In the genomic region with DNA sequence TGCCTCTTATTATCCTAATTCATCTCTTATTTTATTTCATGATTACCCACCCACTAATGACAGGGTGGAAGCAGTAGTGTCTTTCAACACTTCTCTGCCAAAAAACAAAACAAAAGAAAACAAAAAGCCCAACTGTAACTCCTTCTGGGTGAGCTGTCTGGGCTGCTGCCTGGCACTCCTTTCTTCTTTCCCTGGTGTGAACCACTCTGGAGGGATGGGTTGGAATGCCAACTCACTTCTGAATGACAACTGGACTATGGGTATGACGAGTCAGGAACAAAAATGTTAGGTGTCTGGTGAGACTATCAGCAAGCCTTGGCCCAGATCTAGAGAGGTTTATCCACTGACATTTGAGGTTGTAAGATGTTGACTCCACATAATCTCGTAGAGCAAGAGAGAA, we compare ENCODE assay signal across 12 cellular contexts.
A peak's percentile ranks its signal among the peaks of the same experiment; 100 is the strongest.
DNase-seq lines count a peak whose midpoint lies in the region; ATAC-seq and TF ChIP-seq lines count a peak whose summit lies in the region.
"Had no signal": no experiment of that assay in that cellular context is flagged by ENCODE, and none has a peak within 500 bp of the region (broad histone marks: within the 10 kb centered on the region; RNA-seq: fewer than 3 reads in every experiment).

No MANE protein-coding gene starts in this region.

- H4K20me1 ChIP-seq in PC-3 (ENCODE audit: low read length) = no peaks in the 10 kb centered on the region

- TF ChIP-seq CTCF in PC-3 (conservative IDR thresholded peaks at IDR 0.05; ENCODE audit: low read depth, low read length) = no peak

- CTCF ChIA-PET in CD4-positive, alpha-beta memory T cell (lab: Charles Lee; ENCODE audit: partially characterized antibody) = interaction anchor here (1.4 kb wide), 1 partner anchor 36 kb away, joined by 5 read pairs; no protein-coding TSS in a partner anchor
- CTCF ChIA-PET in PC-3 (lab: Charles Lee) = no interaction called here

- H3K27ac Mint-ChIP-seq in CD4-positive, alpha-beta memory T cell = peak overlapping the region; percentile 41 to 86 (median 77)
- peak overlapping the region in 7 of 10 donors; percentile 29 to 74 (median 58) for H3K27ac Mint-ChIP-seq in naive thymus-derived CD8-positive, alpha-beta T cell

- H3F3A ChIP-seq in PC-3 (ENCODE audit: low read length, unreplicated experiment) = no peaks in the 10 kb centered on the region

- no peaks in the 10 kb centered on the region for H3K27me3 Mint-ChIP-seq in CD4-positive, alpha-beta memory T cell
- no peaks in the 10 kb centered on the region for H3K27me3 Mint-ChIP-seq in naive thymus-derived CD8-positive, alpha-beta T cell

- no peaks in the 10 kb centered on the region for H3K27me3 ChIP-seq in CD4-positive, alpha-beta memory T cell (ENCODE audit: insufficient read depth, low read length)
- no peaks in the 10 kb centered on the region for H3K27me3 ChIP-seq in PC-3 (ENCODE audit: low read length)
- H3K27me3 ChIP-seq: neutrophil had no signal

- BruUV-seq in PC-3 (replicated peaks; lab: Mats Ljungman, UMichigan) = no TSS peak

- H3K27ac ChIP-seq in CD4-positive, alpha-beta memory T cell (ENCODE audit: low read depth, low read length) = no peak overlapping the region
- H3K27ac ChIP-seq in PC-3 (ENCODE audit: low read length) = no peak overlapping the region

- POLR2A ChIA-PET in CD4-positive, alpha-beta memory T cell (lab: Charles Lee; ENCODE audit: partially characterized antibody) = interaction anchor here (1.2 kb wide), 1 partner anchor 18 kb away, joined by 3 read pairs; no protein-coding TSS in a partner anchor
- POLR2A ChIA-PET in PC-3 (lab: Charles Lee; ENCODE audit: unreplicated experiment) = no interaction called here
- POLR2A ChIA-PET in naive thymus-derived CD8-positive, alpha-beta T cell (lab: Charles Lee) = no interaction called here

- 0 out of 2 replicates have a peak, but pooled peaks have one; percentile 24 for ATAC-seq in PC-3
- peak; percentile 74 for ATAC-seq in esophagus mucosa
- ATAC-seq in naive thymus-derived CD8-positive, alpha-beta T cell = no peak
- no peak for ATAC-seq in GM21515 (IDR thresholded peaks at IDR 0.05; ENCODE audit: unreplicated experiment)
- no peak for ATAC-seq in GM21390 (IDR thresholded peaks at IDR 0.05; ENCODE audit: unreplicated experiment)
- ATAC-seq: K562 had no signal

- intact Hi-C loops in CD4-positive, alpha-beta memory T cell (cut with micrococcal nuclease) = no loop called here
- intact Hi-C loops in PC-3 (cut with micrococcal nuclease) = no loop called here

- no peak overlapping the region for H3K4me3 ChIP-seq in CD4-positive, alpha-beta memory T cell (ENCODE audit: low read length in 2 of 2)
- no peak overlapping the region for H3K4me3 ChIP-seq in PC-3 (ENCODE audit: low read length)
- H3K4me3 ChIP-seq: K562 had no signal

- no peak overlapping the region for H3K9ac ChIP-seq in PC-3 (ENCODE audit: low read length)

- H3K36me3 Mint-ChIP-seq in CD4-positive, alpha-beta memory T cell = peaks cover 58 to 66% of the 10 kb centered on the region in 2 donors
- peaks cover 4 to 83% (median 19%) of the 10 kb centered on the region in 3 donors for H3K36me3 Mint-ChIP-seq in naive thymus-derived CD8-positive, alpha-beta T cell

- no peaks in the 10 kb centered on the region for H3K9me3 Mint-ChIP-seq in CD4-positive, alpha-beta memory T cell
- no peaks in the 10 kb centered on the region for H3K9me3 Mint-ChIP-seq in naive thymus-derived CD8-positive, alpha-beta T cell

- no peak overlapping the region for H3K4me2 ChIP-seq in PC-3 (ENCODE audit: low read length)

- DNase-seq in CD4-positive, alpha-beta memory T cell = no peak
- DNase-seq in PC-3 = no peak
- no peak for DNase-seq in naive thymus-derived CD8-positive, alpha-beta T cell
- no peak for DNase-seq in activated CD4-positive, alpha-beta T cell treated with anti-CD3 and anti-CD28 coated beads, Interleukin-2, amount 50 U/mL, for 1 hour
- no peak for DNase-seq in ureter (ENCODE audit: low spot score)
- DNase-seq: kidney, NCI-H2081 had no signal

- no peaks in the 10 kb centered on the region for H3K79me2 ChIP-seq in PC-3 (ENCODE audit: low read length)

- no peaks in the 10 kb centered on the region for H3K9me3 ChIP-seq in CD4-positive, alpha-beta memory T cell (ENCODE audit: control insufficient read depth in 1 of 2, low read length in 2 of 2)
- no peaks in the 10 kb centered on the region for H3K9me3 ChIP-seq in PC-3 (ENCODE audit: low read length)
- H3K9me3 ChIP-seq: neutrophil had no signal

- H3K4me1 Mint-ChIP-seq in CD4-positive, alpha-beta memory T cell = peaks cover 8 to 37% (median 13%) of the 10 kb centered on the region in 4 donors
- H3K4me1 Mint-ChIP-seq in naive thymus-derived CD8-positive, alpha-beta T cell = peaks cover 12 to 20% (median 13%) of the 10 kb centered on the region in 4 donors

- H3K4me1 ChIP-seq in CD4-positive, alpha-beta memory T cell (ENCODE audit: insufficient read depth, low read length) = no peaks in the 10 kb centered on the region
- H3K4me1 ChIP-seq in PC-3 (ENCODE audit: insufficient read depth, low read length) = 0 out of 2 replicates have a peak, but pooled peaks cover 2% of the 10 kb centered on the region

- H2AFZ ChIP-seq in PC-3 (ENCODE audit: low read length) = no peak overlapping the region

- H3K9me2 ChIP-seq in PC-3 (replicated peaks; ENCODE audit: low read length) = no peaks in the 10 kb centered on the region

- no peak overlapping the region for H3K4me3 Mint-ChIP-seq in CD4-positive, alpha-beta memory T cell
- H3K4me3 Mint-ChIP-seq in naive thymus-derived CD8-positive, alpha-beta T cell = no peak overlapping the region

- H3K36me3 ChIP-seq in CD4-positive, alpha-beta memory T cell (ENCODE audit: insufficient read depth, low read length) = peaks cover 17% of the 10 kb centered on the region
- peaks cover 32% of the 10 kb centered on the region for H3K36me3 ChIP-seq in PC-3 (ENCODE audit: low read depth, low read length)

Comparison
In these comparisons a context has a peak if more than half of its experiments do, and no peak if none do; other contexts are left out.
1. ATAC-seq: peak in PC-3 (single experiment) and esophagus mucosa (single experiment); none in naive thymus-derived CD8-positive, alpha-beta T cell (0 of 2), GM21515 (single experiment) and GM21390 (single experiment).